In the genomic region with DNA sequence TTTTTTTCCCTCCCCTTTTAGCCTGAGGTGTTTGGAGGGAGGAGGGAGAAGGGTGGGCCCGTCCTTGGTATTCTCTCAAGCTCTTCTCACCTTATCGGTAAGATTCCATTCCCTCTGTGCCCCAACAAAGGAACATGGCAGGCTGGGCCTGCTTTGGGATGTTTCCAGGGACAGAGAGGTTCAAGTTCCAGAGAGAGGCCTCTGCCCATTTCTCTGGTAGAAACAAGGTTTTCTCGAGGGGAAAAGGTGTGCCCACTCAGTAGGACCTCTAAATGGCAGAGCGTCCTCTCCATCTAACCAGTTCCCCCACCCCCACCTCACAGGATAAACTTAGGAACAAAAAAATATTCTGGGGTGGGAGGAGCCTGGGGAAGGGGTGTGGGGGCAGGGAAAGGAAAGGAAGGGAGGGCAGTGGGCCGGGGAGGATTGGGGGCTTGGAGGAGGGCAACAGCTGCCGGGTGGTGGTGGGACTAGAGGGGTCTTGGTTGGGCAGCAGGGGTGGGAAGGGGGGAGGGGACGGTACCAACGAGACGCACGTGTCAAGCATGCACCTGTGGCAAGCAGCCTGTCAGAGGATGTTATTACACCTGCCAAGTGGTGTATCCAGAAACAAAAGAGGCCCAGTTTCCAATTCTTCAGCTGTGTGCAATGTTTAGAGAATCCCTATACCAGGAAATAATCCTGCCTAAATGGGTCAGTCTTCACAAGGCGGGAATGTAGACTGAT, we compare ENCODE assay signal across 8 cellular contexts. TPM values are rescaled to one million over a fixed set of nuclear protein-coding genes. Genes with fewer than 3 reads are reported as not detected.
DNase-seq lines count a peak whose midpoint lies in the region; ATAC-seq and TF ChIP-seq lines count a peak whose summit lies in the region.

No MANE protein-coding gene starts in this region.

- intact Hi-C loops in CD4-positive, alpha-beta memory T cell (cut with micrococcal nuclease): loop anchor here (10.0 kb wide), 2 partner anchors 205 to 365 kb away; a partner anchor contains a TSS

- peaks cover 31 to 53% of the 10 kb centered on the region in 2 donors for H3K36me3 Mint-ChIP-seq in CD4-positive, alpha-beta memory T cell
- H3K36me3 Mint-ChIP-seq in T-helper 2 cell treated with Interferon-gamma antibody and Interleukin-4, amounts not matched to agents 5 μg/mL and 100 μg/mL, for 36 hours (ENCODE audit: low read depth): peaks cover 45% of the 10 kb centered on the region
- H3K36me3 Mint-ChIP-seq in endodermal cell (ENCODE audit: low read depth) (peaks cover 18% of the 10 kb centered on the region), neural crest cell (ENCODE audit: low read depth) (peaks cover 20% of the 10 kb centered on the region)

- no peaks in the 10 kb centered on the region for H3K9me3 ChIP-seq in CD4-positive, alpha-beta memory T cell (ENCODE audit: control insufficient read depth in 1 of 2, low read length in 2 of 2)
- no peaks in the 10 kb centered on the region for H3K9me3 ChIP-seq in endodermal cell (ENCODE audit: control insufficient read depth, low read length)

- peaks cover 3% of the 10 kb centered on the region in 2 donors for H3K27me3 Mint-ChIP-seq in CD4-positive, alpha-beta memory T cell
- H3K27me3 Mint-ChIP-seq in T-helper 2 cell treated with Interferon-gamma antibody and Interleukin-4, amounts not matched to agents 5 μg/mL and 100 μg/mL, for 36 hours (ENCODE audit: low read depth): peaks cover 4% of the 10 kb centered on the region
- H3K27me3 Mint-ChIP-seq in endodermal cell (ENCODE audit: insufficient read depth) (no peaks in the 10 kb centered on the region), neural crest cell (ENCODE audit: low read depth) (peaks cover 8% of the 10 kb centered on the region)

- H3K36me3 ChIP-seq in CD4-positive, alpha-beta memory T cell (ENCODE audit: insufficient read depth, low read length): no peaks in the 10 kb centered on the region
- peaks cover 16% of the 10 kb centered on the region for H3K36me3 ChIP-seq in endodermal cell (ENCODE audit: control insufficient read depth, insufficient read depth, low read length)

- H3K9ac ChIP-seq in endodermal cell (ENCODE audit: extremely low read depth, low read length, poor library complexity, severe bottlenecking): peak overlapping the region; percentile 89

- WGBS in endodermal cell (ENCODE audit: insufficient coverage in 1 of 2, insufficient read length in 1 of 2), 2 experiments: 9 to 19% methylated on average over 5 to 10 of the region's 11 CpGs

- ATAC-seq in HG03045 (IDR thresholded peaks at IDR 0.05; ENCODE audit: unreplicated experiment) (no peak), GM18511 (IDR thresholded peaks at IDR 0.05; ENCODE audit: unreplicated experiment) (no peak), HG03457 (IDR thresholded peaks at IDR 0.05; ENCODE audit: unreplicated experiment) (no peak)

- peaks cover 40 to 90% (median 54%) of the 10 kb centered on the region in 4 donors for H3K4me1 Mint-ChIP-seq in CD4-positive, alpha-beta memory T cell
- H3K4me1 Mint-ChIP-seq in T-helper 2 cell treated with Interferon-gamma antibody and Interleukin-4, amounts not matched to agents 5 μg/mL and 100 μg/mL, for 36 hours (ENCODE audit: low read depth): peaks cover 50% of the 10 kb centered on the region
- H3K4me1 Mint-ChIP-seq in endodermal cell (peaks cover 25% of the 10 kb centered on the region), neural crest cell (peaks cover 42% of the 10 kb centered on the region)

- no peaks in the 10 kb centered on the region for H3K27me3 ChIP-seq in CD4-positive, alpha-beta memory T cell (ENCODE audit: insufficient read depth, low read length)
- no peaks in the 10 kb centered on the region for H3K27me3 ChIP-seq in endodermal cell (ENCODE audit: control insufficient read depth, insufficient read depth, low read length, poor library complexity, severe bottlenecking)

- TF ChIP-seq CTCF in endodermal cell (conservative IDR thresholded peaks at IDR 0.05) (no peak), neural crest cell (conservative IDR thresholded peaks at IDR 0.05) (no peak)

- H3K4me3 ChIP-seq in CD4-positive, alpha-beta memory T cell (ENCODE audit: low read length in 2 of 2): peak overlapping the region; percentile 59 to 84
- H3K4me3 ChIP-seq in endodermal cell (ENCODE audit: low read length): peak overlapping the region; percentile 94

- CTCF ChIA-PET in CD4-positive, alpha-beta memory T cell (lab: Charles Lee; ENCODE audit: partially characterized antibody): interaction anchor here (0.7 to 5.8 kb wide), 14 partner anchors 15 to 177 kb away, joined by 3 to 51 read pairs (median 7); a partner anchor contains a TSS

- POLR2A ChIA-PET in CD4-positive, alpha-beta memory T cell (lab: Charles Lee; ENCODE audit: partially characterized antibody): interaction anchor here (0.9 to 29.5 kb wide), 12 partner anchors 13 to 204 kb away, joined by 3 to 2231 read pairs (median 34); a partner anchor contains a TSS

- H3K4me1 ChIP-seq in CD4-positive, alpha-beta memory T cell (ENCODE audit: insufficient read depth, low read length): peaks cover 56% of the 10 kb centered on the region
- peaks cover 13% of the 10 kb centered on the region for H3K4me1 ChIP-seq in endodermal cell (ENCODE audit: control insufficient read depth, insufficient read depth, low read length)

- H3K27ac Mint-ChIP-seq in CD4-positive, alpha-beta memory T cell: peak overlapping the region; percentile 96 to 100 (median 100)
- peak overlapping the region; percentile 94 for H3K27ac Mint-ChIP-seq in T-helper 2 cell treated with Interferon-gamma antibody and Interleukin-4, amounts not matched to agents 5 μg/mL and 100 μg/mL, for 36 hours
- H3K27ac Mint-ChIP-seq in endodermal cell (peak overlapping the region; percentile 97), neural crest cell (ENCODE audit: unreplicated experiment) (peak overlapping the region; percentile 99)

- H3K9me3 Mint-ChIP-seq in CD4-positive, alpha-beta memory T cell: peaks cover 0 to 6% (median 1%) of the 10 kb centered on the region in 8 donors
- no peaks in the 10 kb centered on the region for H3K9me3 Mint-ChIP-seq in T-helper 2 cell treated with Interferon-gamma antibody and Interleukin-4, amounts not matched to agents 5 μg/mL and 100 μg/mL, for 36 hours
- H3K9me3 Mint-ChIP-seq in endodermal cell: no peaks in the 10 kb centered on the region
- no peaks in the 10 kb centered on the region for H3K9me3 Mint-ChIP-seq in neural crest cell

- peak overlapping the region; percentile 99 for H3K27ac ChIP-seq in CD4-positive, alpha-beta memory T cell (ENCODE audit: low read depth, low read length)
- H3K27ac ChIP-seq in endodermal cell (ENCODE audit: low read depth, low read length): peak overlapping the region; percentile 95

- peak overlapping the region; percentile 93 to 99 (median 95) for H3K4me3 Mint-ChIP-seq in CD4-positive, alpha-beta memory T cell
- peak overlapping the region; percentile 99 for H3K4me3 Mint-ChIP-seq in T-helper 2 cell treated with Interferon-gamma antibody and Interleukin-4, amounts not matched to agents 5 μg/mL and 100 μg/mL, for 36 hours
- H3K4me3 Mint-ChIP-seq in endodermal cell: peak overlapping the region; percentile 98
- peak overlapping the region; percentile 95 for H3K4me3 Mint-ChIP-seq in neural crest cell

- DNase-seq in CD4-positive, alpha-beta memory T cell: no peak
- DNase-seq in HuH-7.5 (ENCODE audit: low spot score) (peak; percentile 41), endodermal cell (peak; percentile 84), neural crest cell (ENCODE audit: low read depth, low spot score) (no peak)
- DNase-seq in T-helper 2 cell treated with Interferon-gamma antibody and Interleukin-4, amounts not matched to agents 5 μg/mL and 100 μg/mL, for 36 hours (ENCODE audit: low spot score): no peak

RNA-seq across cellular contexts. Expression of a gene that starts 2.1 kb away (rescaled TPM):
- total RNA-seq in CD4-positive, alpha-beta memory T cell: 100 to 1,000 TPM; 372 to 383 TPM
- 100 to 1,000 TPM; 116 to 153 TPM for polyA plus RNA-seq in CD4-positive, alpha-beta memory T cell
- total RNA-seq in endodermal cell (100 to 1,000 TPM; 344 to 357 TPM), neural crest cell (365 and 382 TPM in 2 replicates)
- 354 TPM for polyA plus RNA-seq in endodermal cell (2013, experiment 1 of 2)
- 313 TPM for polyA plus RNA-seq in endodermal cell (2013, experiment 2 of 2)

Comparison
In these comparisons a context has a peak if more than half of its experiments do, and no peak if none do; other contexts are left out.
1. DNase-seq: peak in HuH-7.5 (single experiment) and endodermal cell (single experiment); none in CD4-positive, alpha-beta memory T cell (0 of 5), T-helper 2 cell treated with Interferon-gamma antibody and Interleukin-4, amounts not matched to agents 5 μg/mL and 100 μg/mL, for 36 hours (single experiment) and neural crest cell (single experiment).
2. Peak in every context shown above with its lines, with median percentiles within 50 percentile points of each other: H3K27ac Mint-ChIP-seq and H3K4me3 Mint-ChIP-seq.